ENCODE assay signal across 18 cellular contexts in the genomic region with DNA sequence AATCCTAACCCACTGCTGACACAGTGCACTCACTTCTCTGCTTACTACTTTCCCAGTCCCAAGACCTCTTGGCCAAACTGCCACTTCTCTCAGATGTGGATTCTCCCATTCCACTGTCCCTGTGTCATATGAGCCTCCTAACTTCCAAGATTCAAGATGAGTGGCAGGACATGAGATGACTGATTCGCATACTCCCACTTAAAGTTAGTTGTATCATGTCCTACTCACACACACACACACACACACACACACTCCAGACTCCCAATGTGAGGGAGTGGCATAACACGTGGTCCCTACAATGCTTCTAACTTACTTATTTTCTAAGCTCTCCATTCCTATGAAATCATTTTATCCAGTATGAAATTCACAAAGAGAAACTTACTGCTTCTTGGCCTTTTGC.
"Had no signal": no experiment of that assay in that cellular context is flagged by ENCODE, and none has a peak within 500 bp of the region (broad histone marks: within the 10 kb centered on the region; RNA-seq: fewer than 3 reads in every experiment).

No MANE protein-coding gene starts in this region.

- H3K9me3 ChIP-seq: gastrocnemius medialis had no signal

- H3K36me3 Mint-ChIP-seq: activated naive CD8-positive, alpha-beta T cell treated with anti-CD3 and anti-CD28 coated beads, Interleukin-2, amount 10 ng/mL, durations not matched to agents 7 days and 5 days; naive thymus-derived CD4-positive, alpha-beta T cell had no signal

- H3K27me3 ChIP-seq: brain microvascular endothelial cell, gastrocnemius medialis, heart right ventricle had no signal

- H3K4me2 ChIP-seq: smooth muscle cell had no signal

- DNase-seq: activated CD4-positive, alpha-beta T cell treated with anti-CD3 and anti-CD28 coated beads, Interleukin-2, amount 10 ng/mL, durations not matched to agents 7 days and 5 days; activated CD8-positive, alpha-beta memory T cell treated with anti-CD3 and anti-CD28 coated beads, Interleukin-2, amount 50 U/mL, for 48 hours; activated gamma-delta T cell treated with Interleukin-2 at 50 U/mL for 16 hours; activated naive CD8-positive, alpha-beta T cell treated with anti-CD3 and anti-CD28 coated beads, Interleukin-2, amount 10 ng/mL, durations not matched to agents 7 days and 5 days; anterior cingulate cortex; brain microvascular endothelial cell; cerebellar nuclear complex; effector CD8-positive, alpha-beta T cell; gastrocnemius medialis; heart right ventricle; islet precursor cell; naive thymus-derived CD4-positive, alpha-beta T cell; retina; stimulated activated CD4-positive, alpha-beta T cell treated with anti-CD3 and anti-CD28 coated beads, Interleukin-4, amount 100 ng/mL, for 4 hours; stimulated activated CD8-positive, alpha-beta memory T cell treated with anti-CD3 and anti-CD28 coated beads, Interleukin-4, amount 100 ng/mL, for 48 hours; stimulated activated naive CD4-positive, alpha-beta T cell treated with Interleukin-2 at 50 U/mL for 16 hours had no signal

- H3K4me3 Mint-ChIP-seq: activated CD4-positive, alpha-beta T cell treated with anti-CD3 and anti-CD28 coated beads, Interleukin-2, amount 10 ng/mL, durations not matched to agents 7 days and 5 days; activated naive CD8-positive, alpha-beta T cell treated with anti-CD3 and anti-CD28 coated beads, Interleukin-2, amount 10 ng/mL, durations not matched to agents 7 days and 5 days; naive thymus-derived CD4-positive, alpha-beta T cell had no signal

- H3K9me3 Mint-ChIP-seq: activated CD4-positive, alpha-beta T cell treated with anti-CD3 and anti-CD28 coated beads, Interleukin-2, amount 10 ng/mL, durations not matched to agents 7 days and 5 days; activated naive CD8-positive, alpha-beta T cell treated with anti-CD3 and anti-CD28 coated beads, Interleukin-2, amount 10 ng/mL, durations not matched to agents 7 days and 5 days; naive thymus-derived CD4-positive, alpha-beta T cell had no signal

- ATAC-seq: gastrocnemius medialis; left lobe of liver; naive thymus-derived CD4-positive, alpha-beta T cell had no signal

- H3K36me3 ChIP-seq: brain microvascular endothelial cell, gastrocnemius medialis, heart right ventricle had no signal

- H3K4me1 ChIP-seq: gastrocnemius medialis had no signal

- H3K4me3 ChIP-seq: gastrocnemius medialis, heart right ventricle, smooth muscle cell had no signal

- H3K4me1 Mint-ChIP-seq: activated CD4-positive, alpha-beta T cell treated with anti-CD3 and anti-CD28 coated beads, Interleukin-2, amount 10 ng/mL, durations not matched to agents 7 days and 5 days; activated naive CD8-positive, alpha-beta T cell treated with anti-CD3 and anti-CD28 coated beads, Interleukin-2, amount 10 ng/mL, durations not matched to agents 7 days and 5 days; naive thymus-derived CD4-positive, alpha-beta T cell had no signal

- H3K27ac Mint-ChIP-seq: activated CD4-positive, alpha-beta T cell treated with anti-CD3 and anti-CD28 coated beads, Interleukin-2, amount 10 ng/mL, durations not matched to agents 7 days and 5 days; activated naive CD8-positive, alpha-beta T cell treated with anti-CD3 and anti-CD28 coated beads, Interleukin-2, amount 10 ng/mL, durations not matched to agents 7 days and 5 days; naive thymus-derived CD4-positive, alpha-beta T cell had no signal

- H3K27ac ChIP-seq: brain microvascular endothelial cell, gastrocnemius medialis, heart right ventricle had no signal
